In genomic region chr4:87270144-87270543, GRCh38 we compare ENCODE assay signal across 8 cellular contexts. TPM values are rescaled to one million over a fixed set of nuclear protein-coding genes. Genes with fewer than 3 reads are reported as not detected.
DNase-seq lines count a peak whose midpoint lies in the region; ATAC-seq and TF ChIP-seq lines count a peak whose summit lies in the region.

No MANE protein-coding gene starts in this region.

- H3K27ac ChIP-seq in left ventricle myocardium inferior (replicated peaks), result no peak overlapping the region
- no peak overlapping the region for H3K27ac ChIP-seq in caudate nucleus (ENCODE audit: low read depth, low read length)

- H3K4me1 ChIP-seq in left ventricle myocardium inferior, result peaks cover 3% of the 10 kb centered on the region

- no peaks in the 10 kb centered on the region for H3K9me3 ChIP-seq in left ventricle myocardium inferior (replicated peaks)

- TF ChIP-seq CTCF in left ventricle myocardium inferior (IDR thresholded peaks at IDR 0.05; ENCODE audit: borderline replicate concordance), result peak; percentile 64

- H3K27me3 ChIP-seq in left ventricle myocardium inferior (ENCODE audit: low read depth), result no peaks in the 10 kb centered on the region

- intact Hi-C loops in left ventricle myocardium inferior (cut with micrococcal nuclease) (no loop called here), Right ventricle myocardium inferior (cut with DNase I) (loop anchor here (5.0 kb wide), 1 partner anchor 197 kb away; no protein-coding TSS in a partner anchor)

- H3K4me3 ChIP-seq in left ventricle myocardium inferior, result no peak overlapping the region

- ATAC-seq in Right ventricle myocardium inferior, result no peak

- no peaks in the 10 kb centered on the region for H3K36me3 ChIP-seq in left ventricle myocardium inferior

- no peak for DNase-seq in left ventricle myocardium inferior
- DNase-seq in Right ventricle myocardium inferior (ENCODE audit: missing footprints), result no peak
- peak; percentile 2 for DNase-seq in NCI-H2171 treated with DMSO at 0.1 percent for 48 hours (lab: John Stamatoyannopoulos, UW)
- peak in 31 of 61 donors; percentile 0 to 65 (median 10) for DNase-seq in caudate nucleus (lab: John Stamatoyannopoulos, UW)
- peak; percentile 22 for DNase-seq in middle frontal gyrus (ENCODE audit: extremely low spot score, low spot score)
- no peak for DNase-seq in NCI-H187 treated with DMSO at 0.1 percent for 48 hours (lab: John Stamatoyannopoulos, UW)
- DNase-seq in NCI-H2081 treated with DMSO at 0.1 percent for 48 hours (lab: John Stamatoyannopoulos, UW), result no peak
- no peak for DNase-seq in activated CD8-positive, alpha-beta memory T cell treated with anti-CD3 and anti-CD28 coated beads, Interleukin-2, amount 50 U/mL, for 48 hours

RNA-seq across cellular contexts. Expression of gene KLHL8, which starts 49.7 kb away (rescaled TPM):
- total RNA-seq in left ventricle myocardium inferior (11.7 TPM), Right ventricle myocardium inferior (12.0 TPM)

RNA-seq across cellular contexts. Expression of gene HSD17B13, which starts 52.5 kb away (rescaled TPM):
- total RNA-seq in left ventricle myocardium inferior (0.08 TPM), Right ventricle myocardium inferior (0.22 TPM)

Comparison
In these comparisons a context has a peak if more than half of its experiments do, and no peak if none do; other contexts are left out.
1. DNase-seq: peak in NCI-H2171 treated with DMSO at 0.1 percent for 48 hours (single experiment), caudate nucleus (31 of 61) and middle frontal gyrus (single experiment); none in left ventricle myocardium inferior (single experiment), Right ventricle myocardium inferior (single experiment), NCI-H187 treated with DMSO at 0.1 percent for 48 hours (single experiment), NCI-H2081 treated with DMSO at 0.1 percent for 48 hours (single experiment) and activated CD8-positive, alpha-beta memory T cell treated with anti-CD3 and anti-CD28 coated beads, Interleukin-2, amount 50 U/mL, for 48 hours (single experiment).